7 cellular contexts compared by ENCODE assay signal in genomic region chr17:48597775-48598631, GRCh38. TPM values are rescaled to one million over a fixed set of nuclear protein-coding genes. Genes with fewer than 3 reads are reported as not detected.
DNase-seq lines count a peak whose midpoint lies in the region; ATAC-seq, FAIRE-seq and TF ChIP-seq lines count a peak whose summit lies in the region.

No MANE protein-coding gene starts in this region.

- no peak for TF ChIP-seq CTCF in lower leg skin (IDR thresholded peaks at IDR 0.05)
- no peak for TF ChIP-seq CTCF in thoracic aorta (IDR thresholded peaks at IDR 0.05)

- DNase-seq in GM12892 (ENCODE audit: insufficient read length) = peak; percentile 61
- DNase-seq in NCI-H2029 treated with DMSO at 0.1 percent for 48 hours (lab: John Stamatoyannopoulos, UW) = peak; percentile 83
- DNase-seq in astrocyte of the hippocampus (ENCODE audit: low read depth, low spot score) = peak; percentile 66
- peak in 1 of 2 donors; percentile 94 for DNase-seq in lower leg skin (ENCODE audit: low spot score in 2 of 2)
- no peak for DNase-seq in thoracic aorta (ENCODE audit: low spot score)

- H3K36me3 ChIP-seq in thoracic aorta = peaks cover 8% of the 10 kb centered on the region

- peak; percentile 79 for FAIRE-seq in GM12892 (lab: Jason Lieb, UNC)

- intact Hi-C loops in lower leg skin (cut with DNase I; ENCODE audit: low total_unique reads) = no loop called here

- no peaks in the 10 kb centered on the region for H3K27me3 ChIP-seq in thoracic aorta (replicated peaks; ENCODE audit: insufficient read depth)

- H3K4me3 ChIP-seq in lower leg skin (ENCODE audit: low read depth, poor library complexity, severe bottlenecking) = peak overlapping the region; percentile 27
- peak overlapping the region; percentile 84 for H3K4me3 ChIP-seq in thoracic aorta

- ATAC-seq in thoracic aorta (ENCODE audit: insufficient number of reproducible peaks, low FRiP score, low read depth) = peak; percentile 21
- ATAC-seq in HG02852 (IDR thresholded peaks at IDR 0.05; ENCODE audit: unreplicated experiment) = no peak
- no peak for ATAC-seq in GM19035 (IDR thresholded peaks at IDR 0.05; ENCODE audit: unreplicated experiment)

- H3K4me1 ChIP-seq in thoracic aorta (ENCODE audit: control insufficient read depth in 1 of 2, low read depth in 2 of 2) = peaks cover 9 to 45% of the 10 kb centered on the region in 2 donors

- no peaks in the 10 kb centered on the region for H3K9me3 ChIP-seq in thoracic aorta

- TF ChIP-seq POLR2A in GM12892 (IDR thresholded peaks at IDR 0.05; ENCODE audit: low read depth, low read length) (no peak), lower leg skin (IDR thresholded peaks at IDR 0.05) (no peak)

- peak overlapping the region in 1 of 2 donors; percentile 49 for H3K27ac ChIP-seq in thoracic aorta

- WGBS in lower leg skin, 2 donors = 6 to 10% methylated on average over 48 to 58 of the region's 68 CpGs

RNA-seq across cellular contexts. Expression of gene HOXB5, which starts 4.4 kb away (rescaled TPM):
- polyA plus RNA-seq in GM12892 (2012; ENCODE audit: missing spikeins) = not detected
- total RNA-seq in lower leg skin = under 1 TPM in 2 of 4 donors, not detected in 2; 0.15 to 0.55 TPM
- total RNA-seq in thoracic aorta = 1 to 10 TPM in 1 of 2 donors, under 1 TPM in 1; 0.56 to 3.8 TPM

RNA-seq across cellular contexts. Expression of gene HOXB6, which starts 6.8 kb away (rescaled TPM):
- not detected for polyA plus RNA-seq in GM12892 (2012; ENCODE audit: missing spikeins)
- 1 to 10 TPM in 1 of 4 donors, under 1 TPM in 3; 0.27 to 4.6 (median 0.45) TPM for total RNA-seq in lower leg skin
- 1 to 10 TPM; 4.2 to 9.9 TPM for total RNA-seq in thoracic aorta

RNA-seq across cellular contexts. Expression of gene HOXB3, which starts 8.0 kb away (rescaled TPM):
- polyA plus RNA-seq in GM12892 (2012; ENCODE audit: missing spikeins) = 4.5 TPM
- total RNA-seq in lower leg skin (10 to 100 TPM in 1 of 4 donors, 1 to 10 TPM in 2, under 1 TPM in 1; 0.97 to 14.1 (median 3.9) TPM), thoracic aorta (10 to 100 TPM; 26.8 to 33.3 TPM)

RNA-seq across cellular contexts. Expression of gene HOXB7, which starts 12.8 kb away (rescaled TPM):
- polyA plus RNA-seq in GM12892 (2012; ENCODE audit: missing spikeins) = 4.1 TPM
- total RNA-seq in lower leg skin (10 to 100 TPM in 1 of 4 donors, 1 to 10 TPM in 3; 1.3 to 11.5 (median 5.3) TPM), thoracic aorta (1 to 10 TPM in 1 of 2 donors, under 1 TPM in 1; 0.63 to 7.2 TPM)

RNA-seq across cellular contexts. Expression of gene HOXB8, which starts 17.1 kb away (rescaled TPM):
- not detected for polyA plus RNA-seq in GM12892 (2012; ENCODE audit: missing spikeins)
- total RNA-seq in lower leg skin (1 to 10 TPM in 1 of 4 donors, not detected in 3; 1.4 TPM), thoracic aorta (1 to 10 TPM in 1 of 2 donors, not detected in 1; 1.4 TPM)
